ENCODE assay signal across 8 cellular contexts in genomic region chr2:64525323-64525625, GRCh38. TPM values are rescaled to one million over a fixed set of nuclear protein-coding genes. Genes with fewer than 3 reads are reported as not detected.
DNase-seq lines count a peak whose midpoint lies in the region; ATAC-seq and TF ChIP-seq lines count a peak whose summit lies in the region.

No MANE protein-coding gene starts in this region.

- H3K9me3 ChIP-seq in CD4-positive, CD25-positive, alpha-beta regulatory T cell (ENCODE audit: control insufficient read depth in 2 of 2, low read length in 2 of 2), result no peaks in the 10 kb centered on the region
- H3K9me3 ChIP-seq in SK-N-MC (ENCODE audit: low read depth, low read length) (no peaks in the 10 kb centered on the region), vagina (no peaks in the 10 kb centered on the region)

- intact Hi-C loops in vagina (cut with DNase I), result loop anchor here (10.0 kb wide), 1 partner anchor 340 kb away; no protein-coding TSS in a partner anchor

- peak overlapping the region; percentile 71 for H3K9ac ChIP-seq in SK-N-MC (ENCODE audit: insufficient read length)

- no peak for TF ChIP-seq POLR2A in vagina (IDR thresholded peaks at IDR 0.05)

- H3K27me3 ChIP-seq in CD4-positive, CD25-positive, alpha-beta regulatory T cell (ENCODE audit: control insufficient read depth, insufficient read depth, low read length), result no peaks in the 10 kb centered on the region
- H3K27me3 ChIP-seq in H7 (ENCODE audit: control insufficient read depth, insufficient read depth, low read length) (no peaks in the 10 kb centered on the region), vagina (no peaks in the 10 kb centered on the region)

- peak overlapping the region; percentile 92 for H3K27ac ChIP-seq in CD4-positive, CD25-positive, alpha-beta regulatory T cell (ENCODE audit: insufficient read depth, low read length, poor library complexity, severe bottlenecking)
- H3K27ac ChIP-seq in SK-N-MC (no peak overlapping the region), vagina (peak overlapping the region; percentile 91)

- H3K36me3 Mint-ChIP-seq in CD4-positive, CD25-positive, alpha-beta regulatory T cell, result no peaks in the 10 kb centered on the region
- H3K36me3 Mint-ChIP-seq in naive thymus-derived CD8-positive, alpha-beta T cell, result peaks cover 0 to 3% (median 2%) of the 10 kb centered on the region in 3 donors

- no peaks in the 10 kb centered on the region for H3K9me3 Mint-ChIP-seq in CD4-positive, CD25-positive, alpha-beta regulatory T cell
- no peaks in the 10 kb centered on the region for H3K9me3 Mint-ChIP-seq in naive thymus-derived CD8-positive, alpha-beta T cell

- no peak for TF ChIP-seq CTCF in vagina (IDR thresholded peaks at IDR 0.05)

- DNase-seq in CD4-positive, CD25-positive, alpha-beta regulatory T cell, result peak; percentile 13 to 67 (median 22)
- no peak for DNase-seq in H7
- no peak for DNase-seq in SK-N-MC (ENCODE audit: low read depth, low spot score)
- DNase-seq in dermis blood vessel endothelial cell, result peak; percentile 61
- peak in 2 of 10 donors; percentile 11 to 12 for DNase-seq in naive thymus-derived CD8-positive, alpha-beta T cell
- DNase-seq in vagina (ENCODE audit: extremely low spot score in 2 of 2), result no peak
- DNase-seq in epidermal melanocyte (ENCODE audit: insufficient read length, low spot score), result no peak
- no peak for DNase-seq in mesenteric fat pad (ENCODE audit: low spot score)

- H3K4me3 ChIP-seq in CD4-positive, CD25-positive, alpha-beta regulatory T cell (ENCODE audit: low read depth, low read length), result peak overlapping the region; percentile 96
- H3K4me3 ChIP-seq in H7 (ENCODE audit: insufficient read depth, low read depth, low read length) (peak overlapping the region; percentile 77), SK-N-MC (peak overlapping the region; percentile 95), vagina (peak overlapping the region; percentile 63 to 87)

- POLR2A ChIA-PET in naive thymus-derived CD8-positive, alpha-beta T cell (lab: Charles Lee), result interaction anchor here (2.2 to 4.4 kb wide), 4 partner anchors 12 to 242 kb away, joined by 6 to 30 read pairs (median 15); no protein-coding TSS in a partner anchor

- H3K4me1 ChIP-seq in CD4-positive, CD25-positive, alpha-beta regulatory T cell (ENCODE audit: control insufficient read depth, insufficient read depth, low read length, poor library complexity, severe bottlenecking), result peaks cover 59% of the 10 kb centered on the region
- H3K4me1 ChIP-seq in vagina, result peaks cover 19% of the 10 kb centered on the region

- peak overlapping the region; percentile 96 to 99 (median 98) for H3K27ac Mint-ChIP-seq in CD4-positive, CD25-positive, alpha-beta regulatory T cell
- peak overlapping the region; percentile 95 to 99 (median 98) for H3K27ac Mint-ChIP-seq in naive thymus-derived CD8-positive, alpha-beta T cell

- H3K4me1 Mint-ChIP-seq in CD4-positive, CD25-positive, alpha-beta regulatory T cell, result peaks cover 22 to 59% (median 47%) of the 10 kb centered on the region in 4 donors
- H3K4me1 Mint-ChIP-seq in naive thymus-derived CD8-positive, alpha-beta T cell, result peaks cover 25 to 49% (median 46%) of the 10 kb centered on the region in 4 donors

- no peaks in the 10 kb centered on the region for H3K36me3 ChIP-seq in CD4-positive, CD25-positive, alpha-beta regulatory T cell (ENCODE audit: control insufficient read depth, insufficient read depth, low read length)
- no peaks in the 10 kb centered on the region for H3K36me3 ChIP-seq in H7 (replicated peaks; ENCODE audit: control insufficient read depth, insufficient read depth, low read length)
- H3K36me3 ChIP-seq in SK-N-MC (ENCODE audit: insufficient read depth, low read length), result no peaks in the 10 kb centered on the region
- H3K36me3 ChIP-seq in vagina, result no peaks in the 10 kb centered on the region

- H3K4me3 Mint-ChIP-seq in CD4-positive, CD25-positive, alpha-beta regulatory T cell, result peak overlapping the region; percentile 95 to 99 (median 98)
- H3K4me3 Mint-ChIP-seq in naive thymus-derived CD8-positive, alpha-beta T cell, result peak overlapping the region; percentile 94 to 100 (median 98)

- ATAC-seq in CD4-positive, CD25-positive, alpha-beta regulatory T cell (ENCODE audit: low read depth in 2 of 2), result no peak
- ATAC-seq in naive thymus-derived CD8-positive, alpha-beta T cell, result no peak

- H3K27me3 Mint-ChIP-seq in CD4-positive, CD25-positive, alpha-beta regulatory T cell, result peaks cover 5% of the 10 kb centered on the region
- no peaks in the 10 kb centered on the region for H3K27me3 Mint-ChIP-seq in naive thymus-derived CD8-positive, alpha-beta T cell

RNA-seq across cellular contexts. Expression of gene AFTPH, which starts 1.1 kb away (rescaled TPM):
- 45.0 TPM for total RNA-seq in CD4-positive, CD25-positive, alpha-beta regulatory T cell
- polyA plus RNA-seq in CD4-positive, CD25-positive, alpha-beta regulatory T cell, result 10 to 100 TPM; 23.7 to 37.0 (median 28.2) TPM
- 10.6 and 15.0 TPM in 2 replicates for total RNA-seq in H7 (2014; rRNA removed; shearing (Covaris generic))
- total RNA-seq in dermis blood vessel endothelial cell (37.9 and 48.0 TPM in 2 replicates), vagina (33.4 TPM), mesenteric fat pad (22.2 TPM)
- total RNA-seq in naive thymus-derived CD8-positive, alpha-beta T cell, result 10 to 100 TPM; 49.5 to 51.6 TPM
- 10 to 100 TPM; 20.9 to 23.6 (median 22.5) TPM for polyA plus RNA-seq in naive thymus-derived CD8-positive, alpha-beta T cell

Comparison
In these comparisons a context has a peak if more than half of its experiments do, and no peak if none do; other contexts are left out.
1. DNase-seq: peak in CD4-positive, CD25-positive, alpha-beta regulatory T cell (3 of 3) and dermis blood vessel endothelial cell (single experiment); none in H7 (single experiment), SK-N-MC (single experiment), vagina (0 of 2), epidermal melanocyte (single experiment) and mesenteric fat pad (single experiment).
2. Peak in every context shown above with its lines, with median percentiles within 50 percentile points of each other: H3K4me3 ChIP-seq.